Comparison of ENCODE assay signal across 9 cellular contexts in the genomic region with DNA sequence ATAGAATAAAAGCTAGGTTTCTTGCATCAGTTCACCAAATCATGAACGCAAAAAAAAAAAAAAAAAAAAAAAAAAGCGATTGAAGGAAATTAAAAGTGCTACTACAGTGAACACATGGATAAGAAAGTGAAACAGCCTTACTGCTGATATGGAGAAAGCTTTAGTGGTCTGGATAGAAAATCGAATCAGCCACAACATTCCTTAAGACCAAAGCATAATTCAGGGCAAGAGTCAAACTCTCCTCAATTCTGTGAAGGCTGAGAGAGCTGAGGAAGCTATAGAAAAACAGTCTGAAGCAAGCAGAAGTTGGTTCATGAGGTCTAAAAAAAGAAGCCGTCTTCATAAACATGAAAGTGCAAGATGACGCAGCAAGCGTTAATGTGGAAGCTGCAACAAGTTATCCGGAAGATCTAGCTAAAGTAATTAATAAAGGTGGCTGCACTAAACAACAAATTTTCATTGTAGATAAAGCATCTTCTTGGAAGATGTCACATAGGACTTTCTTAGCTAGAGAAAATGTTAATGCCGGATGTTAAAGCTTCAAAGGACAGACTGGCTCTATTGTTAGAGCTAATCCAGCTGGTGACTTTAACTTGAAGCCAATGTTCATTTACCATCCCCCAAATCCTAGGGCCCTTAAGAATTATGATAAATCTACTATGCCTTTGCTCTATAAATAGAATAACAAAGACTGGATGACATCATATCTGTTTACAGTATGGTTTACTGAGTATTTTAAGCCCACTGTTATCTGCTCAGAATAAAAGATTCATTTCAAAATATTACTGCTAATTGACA. TPM values are rescaled to one million over a fixed set of nuclear protein-coding genes. Genes with fewer than 3 reads are reported as not detected.
A peak's percentile ranks its signal among the peaks of the same experiment; 100 is the strongest.
DNase-seq lines count a peak whose midpoint lies in the region; ATAC-seq and TF ChIP-seq lines count a peak whose summit lies in the region.
"Had no signal": no experiment of that assay in that cellular context is flagged by ENCODE, and none has a peak within 500 bp of the region (broad histone marks: within the 10 kb centered on the region; RNA-seq: fewer than 3 reads in every experiment).

No MANE protein-coding gene starts in this region.

- H3K27ac ChIP-seq in Panc1 (ENCODE audit: low read length): peak overlapping the region; percentile 90
- peak overlapping the region; percentile 65 for H3K27ac ChIP-seq in fibroblast of lung (ENCODE audit: insufficient read depth, low read length)
- H3K27ac ChIP-seq in smooth muscle cell (ENCODE audit: low read depth): peak overlapping the region; percentile 42
- H3K27ac ChIP-seq: neutrophil had no signal

- no peaks in the 10 kb centered on the region for H3F3A ChIP-seq in smooth muscle cell (ENCODE audit: low read depth)

- no peaks in the 10 kb centered on the region for H3K36me3 ChIP-seq in Panc1 (ENCODE audit: control insufficient read depth, insufficient read depth, low read length)
- H3K36me3 ChIP-seq in fibroblast of lung (ENCODE audit: control insufficient read depth, insufficient read depth, low read length): no peaks in the 10 kb centered on the region
- no peaks in the 10 kb centered on the region for H3K36me3 ChIP-seq in smooth muscle cell (ENCODE audit: low read depth)
- H3K36me3 ChIP-seq: neutrophil had no signal

- H4K20me1 ChIP-seq in fibroblast of lung (ENCODE audit: control insufficient read depth, extremely low read depth, insufficient read depth, low read length) (no peaks in the 10 kb centered on the region), smooth muscle cell (ENCODE audit: low read depth) (no peaks in the 10 kb centered on the region)

- WGBS in smooth muscle cell (ENCODE audit: low lambda C conversion rate): 59% methylated on average over 8 of the region's 8 CpGs

- BruUV-seq in Panc1 (replicated peaks; lab: Mats Ljungman, UMichigan): no TSS peak

- CTCF ChIA-PET in Panc1 (lab: Charles Lee): no interaction called here

- in situ Hi-C loops in Panc1 (cut with HindIII; ENCODE audit: low pct_unique_long_range_greater_than_20kb, low sequenced_read_pairs): no loop called here

- intact Hi-C loops in Panc1 (cut with micrococcal nuclease; ENCODE audit: unreplicated experiment): no loop called here

- no peaks in the 10 kb centered on the region for H3K9me3 ChIP-seq in Panc1 (ENCODE audit: control insufficient read depth, insufficient read depth, low read depth, low read length)
- H3K9me3 ChIP-seq in fibroblast of lung (ENCODE audit: control insufficient read depth, insufficient read depth, low read depth, low read length): no peaks in the 10 kb centered on the region
- H3K9me3 ChIP-seq in smooth muscle cell (replicated peaks; ENCODE audit: low read depth): no peaks in the 10 kb centered on the region
- H3K9me3 ChIP-seq: neutrophil had no signal

- POLR2A ChIA-PET in Panc1 (lab: Charles Lee): interaction anchor here (0.6 to 1.3 kb wide), 2 partner anchors 11 to 63 kb away, joined by 5 to 10 read pairs; no protein-coding TSS in a partner anchor

- TF ChIP-seq CTCF in Panc1 (IDR thresholded peaks at IDR 0.05): no peak
- no peak for TF ChIP-seq CTCF in fibroblast of lung (conservative IDR thresholded peaks at IDR 0.05 in 1 of 2, IDR thresholded peaks at IDR 0.05 in 1 of 2; ENCODE audit: low read depth in 1 of 2, low read length in 2 of 2)
- TF ChIP-seq CTCF in smooth muscle cell (IDR thresholded peaks at IDR 0.05; ENCODE audit: borderline replicate concordance, insufficient read depth, poor library complexity, severe bottlenecking): no peak

- H3K27me3 ChIP-seq in Panc1 (ENCODE audit: control insufficient read depth, insufficient read depth, low read length) (no peaks in the 10 kb centered on the region), fibroblast of lung (ENCODE audit: control insufficient read depth, insufficient read depth, low read length) (no peaks in the 10 kb centered on the region), smooth muscle cell (ENCODE audit: low read depth) (no peaks in the 10 kb centered on the region)

- H3K4me2 ChIP-seq in fibroblast of lung (ENCODE audit: extremely low read depth, insufficient read depth, low read length) (peak overlapping the region; percentile 89), smooth muscle cell (peak overlapping the region; percentile 82)

- DNase-seq in Panc1 (ENCODE audit: low read depth, low spot score) (peak; percentile 50), fibroblast of lung (ENCODE audit: low read depth in 2 of 2) (peak; percentile 83 to 89), smooth muscle cell (lab: John Stamatoyannopoulos, UW; ENCODE audit: unreplicated experiment) (no peak), cortex of kidney (lab: John Stamatoyannopoulos, UW) (no peak), NCI-H2029 treated with DMSO at 0.1 percent for 48 hours (lab: John Stamatoyannopoulos, UW) (no peak)

- H3K79me2 ChIP-seq in fibroblast of lung (ENCODE audit: control insufficient read depth, insufficient read depth, low read length): no peaks in the 10 kb centered on the region
- H3K79me2 ChIP-seq in smooth muscle cell (ENCODE audit: low read depth): no peaks in the 10 kb centered on the region

- ATAC-seq in GM21390 (IDR thresholded peaks at IDR 0.05; ENCODE audit: unreplicated experiment) (peak; percentile 43), Panc1 (peak; percentile 61), HG02642 (IDR thresholded peaks at IDR 0.05; ENCODE audit: poor library complexity, unreplicated experiment) (no peak), HG03108 (IDR thresholded peaks at IDR 0.05; ENCODE audit: unreplicated experiment) (no peak)

- peak overlapping the region; percentile 71 for H2AFZ ChIP-seq in fibroblast of lung (ENCODE audit: low read length)
- H2AFZ ChIP-seq in smooth muscle cell (ENCODE audit: low read depth): no peak overlapping the region

- peak overlapping the region; percentile 39 to 44 for H3K4me3 ChIP-seq in Panc1 (ENCODE audit: low read depth in 2 of 2, low read length in 2 of 2)
- H3K4me3 ChIP-seq in fibroblast of lung (replicated peaks in 1 of 4; ENCODE audit: control extremely low read depth in 1 of 4, insufficient read depth in 1 of 4, low read depth in 3 of 4, low read length in 4 of 4): peak overlapping the region; percentile 33 to 54 (median 37)
- H3K4me3 ChIP-seq in smooth muscle cell: peak overlapping the region; percentile 14

- H3K4me1 ChIP-seq in Panc1 (ENCODE audit: control insufficient read depth, insufficient read depth, low read length) (peaks cover 53% of the 10 kb centered on the region), fibroblast of lung (ENCODE audit: control insufficient read depth, extremely low read depth, insufficient read depth, low read length) (peaks cover 9% of the 10 kb centered on the region), smooth muscle cell (ENCODE audit: low read depth) (peaks cover 24% of the 10 kb centered on the region)

- H3K9ac ChIP-seq in fibroblast of lung (ENCODE audit: insufficient read depth, low read length) (peak overlapping the region; percentile 38), smooth muscle cell (ENCODE audit: low read depth) (no peak overlapping the region)

RNA-seq across cellular contexts. Expression of a gene that starts 19.2 kb away (rescaled TPM):
- total RNA-seq in Panc1 (2021; ENCODE audit: unreplicated experiment): 82.2 TPM
- 50.3 TPM for polyA plus RNA-seq in Panc1 (2012; ENCODE audit: insufficient read length)
- total RNA-seq in fibroblast of lung: 4.6 and 20.5 TPM in 2 replicates
- 21.6 and 24.2 TPM in 2 replicates for polyA plus RNA-seq in fibroblast of lung
- polyA plus RNA-seq in fibroblast of lung (2012): 13.8 and 16.8 TPM in 2 replicates
- 5.4 and 8.2 TPM in 2 replicates for polyA minus RNA-seq in fibroblast of lung (ENCODE audit: low replicate concordance)
- 27.3 and 42.6 TPM in 2 replicates for total RNA-seq in smooth muscle cell
- 6.5 and 9.8 TPM in 2 replicates for polyA plus RNA-seq in smooth muscle cell

Comparison
In these comparisons a context has a peak if more than half of its experiments do, and no peak if none do; other contexts are left out.
1. ATAC-seq: peak in GM21390 (single experiment) and Panc1 (single experiment); none in HG02642 (single experiment) and HG03108 (single experiment).
2. DNase-seq: peak in Panc1 (single experiment) and fibroblast of lung (2 of 2); none in smooth muscle cell (single experiment), cortex of kidney (single experiment) and NCI-H2029 treated with DMSO at 0.1 percent for 48 hours (single experiment).
3. Peak in every context shown above with its lines, with median percentiles within 50 percentile points of each other: H3K27ac ChIP-seq and H3K4me3 ChIP-seq.